9 cellular contexts compared by ENCODE assay signal in genomic region chrX:10064736-10065135, GRCh38.
"Had no signal": no experiment of that assay in that cellular context is flagged by ENCODE, and none has a peak within 500 bp of the region (broad histone marks: within the 10 kb centered on the region; RNA-seq: fewer than 3 reads in every experiment).

No MANE protein-coding gene starts in this region.

- ATAC-seq: effector memory CD8-positive, alpha-beta T cell; left ventricle myocardium superior; stimulated activated naive CD8-positive, alpha-beta T cell treated with anti-CD3 and anti-CD28 coated beads, Interleukin-15, Interleukin-2, amounts not matched to agents 100 U/mL and 50 U/mL, for 24 hours had no signal

- H3K4me1 ChIP-seq: testis had no signal

- DNase-seq: activated CD4-positive, alpha-beta memory T cell treated with anti-CD3 and anti-CD28 coated beads for 36 hours; activated CD4-positive, CD25-positive, alpha-beta regulatory T cell treated with anti-CD3 and anti-CD28 coated beads, Interleukin-2, amount 50 U/mL, for 72 hours; activated CD8-positive, alpha-beta memory T cell treated with anti-CD3 and anti-CD28 coated beads, Interleukin-2, amount 50 U/mL, for 4 hours; effector memory CD8-positive, alpha-beta T cell; left ventricle myocardium superior; stimulated activated CD4-positive, alpha-beta T cell treated with anti-CD3 and anti-CD28 coated beads, Interleukin-2, amount 100 ng/mL, for 48 hours; stimulated activated naive CD8-positive, alpha-beta T cell treated with anti-CD3 and anti-CD28 coated beads, Interleukin-15, Interleukin-2, amounts not matched to agents 100 U/mL and 50 U/mL, for 24 hours; testis had no signal

- H3K27ac ChIP-seq: epithelial cell of prostate, testis had no signal

- H3K4me3 ChIP-seq: testis had no signal

- H3K9me3 ChIP-seq: testis had no signal

- H3K27me3 ChIP-seq: testis had no signal
